ENCODE assay signal across 24 cellular contexts in the genomic region with DNA sequence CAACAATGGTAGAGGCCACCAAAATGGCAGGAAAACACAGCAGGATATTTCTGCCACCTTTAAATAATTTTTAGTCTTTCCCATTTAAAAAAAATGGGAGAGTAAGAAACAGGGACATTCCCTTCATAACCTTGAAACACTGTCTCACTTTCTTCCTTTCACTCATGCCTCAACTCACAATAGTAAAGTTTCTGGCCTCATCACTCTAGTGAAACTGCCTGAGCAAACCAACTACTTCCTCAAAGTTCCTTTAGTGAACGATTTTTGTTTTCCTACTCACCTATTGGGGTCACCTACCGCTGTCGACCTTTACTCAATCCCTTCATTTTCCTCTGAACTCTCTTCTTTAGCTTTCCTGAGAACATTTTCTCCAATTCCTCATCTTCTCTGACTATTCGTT. TPM values are rescaled to one million over a fixed set of nuclear protein-coding genes. Genes with fewer than 3 reads are reported as not detected.
"Had no signal": no experiment of that assay in that cellular context is flagged by ENCODE, and none has a peak within 500 bp of the region (broad histone marks: within the 10 kb centered on the region; RNA-seq: fewer than 3 reads in every experiment).

No MANE protein-coding gene starts in this region.

- H3K36me3 ChIP-seq: tibial artery had no signal

- H2AFZ ChIP-seq: hepatocyte, parathyroid adenoma had no signal

- H3K4me1 ChIP-seq: parathyroid adenoma had no signal

- H3K27ac ChIP-seq: hepatocyte, parathyroid adenoma, VCaP had no signal

- H3K27me3 Mint-ChIP-seq: brain had no signal

- ATAC-seq: activated CD4-positive, CD25-positive, alpha-beta regulatory T cell treated with anti-CD3 and anti-CD28 coated beads, Interleukin-2, amount 50 U/mL, for 24 hours; esophagus mucosa; left lobe of liver; naive thymus-derived CD4-positive, alpha-beta T cell; right cardiac atrium; stimulated activated naive CD8-positive, alpha-beta T cell treated with anti-CD3 and anti-CD28 coated beads, Interleukin-15, amount 100 ng/mL, for 72 hours; T-cell had no signal

- H3K27me3 ChIP-seq: hepatocyte, tibial artery had no signal

- H3K4me2 ChIP-seq: hepatocyte had no signal

- H3K9me3 Mint-ChIP-seq: brain, immature natural killer cell, T-cell had no signal

- H3K36me3 Mint-ChIP-seq: brain, immature natural killer cell, T-cell had no signal

- DNase-seq: activated CD4-positive, alpha-beta T cell treated with anti-CD3 and anti-CD28 coated beads, Interleukin-2, amount 50 U/mL, for 1 hour; activated CD8-positive, alpha-beta memory T cell treated with anti-CD3 and anti-CD28 coated beads for 24 hours; activated CD8-positive, alpha-beta memory T cell treated with anti-CD3 and anti-CD28 coated beads, Interleukin-2, amount 50 U/mL, for 4 hours; effector memory CD4-positive, alpha-beta T cell; glutamatergic neuron; immature natural killer cell; naive thymus-derived CD4-positive, alpha-beta T cell; right cardiac atrium; stimulated activated CD4-positive, alpha-beta T cell treated with anti-CD3 and anti-CD28 coated beads, Interleukin-4, amount 100 ng/mL, for 24 hours; stimulated activated naive CD8-positive, alpha-beta T cell treated with anti-CD3 and anti-CD28 coated beads, Interleukin-15, amount 100 ng/mL, for 72 hours; T-cell; tibial artery had no signal

- FAIRE-seq: endothelial cell of umbilical vein, frontal cortex had no signal

- H3K4me1 Mint-ChIP-seq: immature natural killer cell, T-cell had no signal

- H3K27ac Mint-ChIP-seq: brain; immature natural killer cell; naive thymus-derived CD4-positive, alpha-beta T cell; stimulated activated naive CD8-positive, alpha-beta T cell treated with anti-CD3 and anti-CD28 coated beads, Interleukin-15, amount 100 ng/mL, for 72 hours; T-cell; T-helper 2 cell treated with Interferon-gamma antibody and Interleukin-4, amounts not matched to agents 5 μg/mL and 100 μg/mL, for 36 hours had no signal

- H3K4me3 Mint-ChIP-seq: brain; immature natural killer cell; naive thymus-derived CD4-positive, alpha-beta T cell; stimulated activated naive CD8-positive, alpha-beta T cell treated with anti-CD3 and anti-CD28 coated beads, Interleukin-15, amount 100 ng/mL, for 72 hours; T-cell; T-helper 2 cell treated with Interferon-gamma antibody and Interleukin-4, amounts not matched to agents 5 μg/mL and 100 μg/mL, for 36 hours had no signal

- H3K9ac ChIP-seq: parathyroid adenoma had no signal

- H3K9me3 ChIP-seq: tibial artery had no signal

- H3K79me2 ChIP-seq: hepatocyte, parathyroid adenoma had no signal

- H3K4me3 ChIP-seq: hepatocyte, lung, tibial artery had no signal

RNA-seq across cellular contexts. Expression of a gene that starts 33.0 kb away (rescaled TPM):
- total RNA-seq: esophagus mucosa, mesenteric fat pad had no signal
- polyA plus RNA-seq: endothelial cell of umbilical vein; naive thymus-derived CD4-positive, alpha-beta T cell had no signal
